8 cellular contexts compared by ENCODE assay signal in genomic region chr3:119323401-119324107, GRCh38. TPM values are rescaled to one million over a fixed set of nuclear protein-coding genes. Genes with fewer than 3 reads are reported as not detected.
A peak's percentile ranks its signal among the peaks of the same experiment; 100 is the strongest.
DNase-seq lines count a peak whose midpoint lies in the region; ATAC-seq, FAIRE-seq and TF ChIP-seq lines count a peak whose summit lies in the region.

No MANE protein-coding gene starts in this region.

- no peaks in the 10 kb centered on the region for H3K27me3 Mint-ChIP-seq in dendritic cell treated with granulocyte-macrophage colony-stimulating factor and Interleukin-4, amounts not matched to agents 40 ng/mL and 50 ng/mL, for 4 days
- H3K27me3 Mint-ChIP-seq in natural killer cell treated with Interleukin-12 subunit alpha and Interleukin-12 subunit beta and Interleukin-15 and Interleukin-18, amount 100 ng/mL, for 72 hours, result no peaks in the 10 kb centered on the region

- CTCF ChIA-PET in A549 (lab: Yijun Ruan, JAX), result interaction anchor here (0.7 to 1.7 kb wide), 4 partner anchors 10 to 28 kb away, joined by 3 to 6 read pairs (median 3); no protein-coding TSS in a partner anchor

- peak overlapping the region; percentile 68 for H3K4me3 ChIP-seq in A549

- H3K9me3 Mint-ChIP-seq in dendritic cell treated with granulocyte-macrophage colony-stimulating factor and Interleukin-4, amounts not matched to agents 40 ng/mL and 50 ng/mL, for 4 days, result peaks cover 8% of the 10 kb centered on the region
- H3K9me3 Mint-ChIP-seq in natural killer cell treated with Interleukin-12 subunit alpha and Interleukin-12 subunit beta and Interleukin-15 and Interleukin-18, amount 100 ng/mL, for 72 hours, result peaks cover 3% of the 10 kb centered on the region

- peak overlapping the region; percentile 79 for H3K4me2 ChIP-seq in A549

- H3K4me1 Mint-ChIP-seq in dendritic cell treated with granulocyte-macrophage colony-stimulating factor and Interleukin-4, amounts not matched to agents 40 ng/mL and 50 ng/mL, for 4 days (ENCODE audit: low read depth), result peaks cover 83% of the 10 kb centered on the region
- H3K4me1 Mint-ChIP-seq in natural killer cell treated with Interleukin-12 subunit alpha and Interleukin-12 subunit beta and Interleukin-15 and Interleukin-18, amount 100 ng/mL, for 72 hours (ENCODE audit: low read depth in 2 of 2), result peaks cover 53 to 58% of the 10 kb centered on the region in 2 donors

- intact Hi-C loops in dendritic cell treated with granulocyte-macrophage colony-stimulating factor and Interleukin-4, amounts not matched to agents 40 ng/mL and 50 ng/mL, for 4 days (cut with micrococcal nuclease), result loop anchor here (1.0 to 2.0 kb wide), 3 partner anchors 13 to 29 kb away; partner anchors contain the start of gene ARHGAP31

- peak overlapping the region; percentile 93 to 97 for H3K27ac ChIP-seq in A549

- no peak for TF ChIP-seq CTCF in A549 (IDR thresholded peaks at IDR 0.05)

- POLR2A ChIA-PET in A549 (lab: Yijun Ruan, JAX), result interaction anchor here (1.4 to 1.8 kb wide), 4 partner anchors 26 to 140 kb away, joined by 3 to 12 read pairs (median 6); partner anchors contain the start of genes ARHGAP31, B4GALT4 and TMEM39A

- 61% methylated on average over 18 of the region's 18 CpGs for WGBS in A549 (ENCODE audit: missing lambda C conversion rate)

- in situ Hi-C loops in SK-MEL-5 (cut with HindIII; ENCODE audit: low pct_unique_long_range_greater_than_20kb, low sequenced_read_pairs), result no loop called here

- peaks cover 9% of the 10 kb centered on the region; the same call in 2 of the 3 replicates for H3K4me1 ChIP-seq in A549

- peak overlapping the region; percentile 86 for H3K4me3 Mint-ChIP-seq in dendritic cell treated with granulocyte-macrophage colony-stimulating factor and Interleukin-4, amounts not matched to agents 40 ng/mL and 50 ng/mL, for 4 days
- peak overlapping the region; percentile 98 for H3K4me3 Mint-ChIP-seq in natural killer cell treated with Interleukin-12 subunit alpha and Interleukin-12 subunit beta and Interleukin-15 and Interleukin-18, amount 100 ng/mL, for 72 hours

- DNase-seq in A549 (ENCODE audit: low read depth in 1 of 2, low spot score in 1 of 2), result no peak
- DNase-seq in SK-MEL-5 (ENCODE audit: low read depth, low spot score), result peak; percentile 50
- no peak for DNase-seq in natural killer cell treated with Interleukin-12 subunit alpha and Interleukin-12 subunit beta and Interleukin-15 and Interleukin-18, amount 100 ng/mL, for 72 hours (ENCODE audit: low spot score)
- DNase-seq in DMS114 treated with DMSO at 0.1 percent for 48 hours (lab: John Stamatoyannopoulos, UW; ENCODE audit: unreplicated experiment), result no peak
- no peak for DNase-seq in NCI-H82 treated with DMSO at 0.1 percent for 48 hours (lab: John Stamatoyannopoulos, UW; ENCODE audit: unreplicated experiment)

- no peak for FAIRE-seq in A549 (lab: Jason Lieb, UNC)

- no peak for TF ChIP-seq EP300 in A549 (IDR thresholded peaks at IDR 0.05)

- peaks cover 74% of the 10 kb centered on the region for H3K36me3 Mint-ChIP-seq in dendritic cell treated with granulocyte-macrophage colony-stimulating factor and Interleukin-4, amounts not matched to agents 40 ng/mL and 50 ng/mL, for 4 days (ENCODE audit: low read depth)
- peaks cover 12% of the 10 kb centered on the region for H3K36me3 Mint-ChIP-seq in natural killer cell treated with Interleukin-12 subunit alpha and Interleukin-12 subunit beta and Interleukin-15 and Interleukin-18, amount 100 ng/mL, for 72 hours

- no peak for TF ChIP-seq POLR2A in A549 (IDR thresholded peaks at IDR 0.05; ENCODE audit: low read length)

- H3K9me3 ChIP-seq in A549, result no peaks in the 10 kb centered on the region

- H3K27ac Mint-ChIP-seq in dendritic cell treated with granulocyte-macrophage colony-stimulating factor and Interleukin-4, amounts not matched to agents 40 ng/mL and 50 ng/mL, for 4 days, result peak overlapping the region; percentile 97
- H3K27ac Mint-ChIP-seq in natural killer cell treated with Interleukin-12 subunit alpha and Interleukin-12 subunit beta and Interleukin-15 and Interleukin-18, amount 100 ng/mL, for 72 hours, result peak overlapping the region; percentile 98 to 99

- peak; percentile 1 to 12; a peak in 2 of 6 replicates for ATAC-seq in A549
- peak; percentile 40 for ATAC-seq in GM18907 (IDR thresholded peaks at IDR 0.05; ENCODE audit: unreplicated experiment)
- peak; percentile 27 for ATAC-seq in HG03135 (IDR thresholded peaks at IDR 0.05; ENCODE audit: unreplicated experiment)
- ATAC-seq in natural killer cell treated with Interleukin-12 subunit alpha and Interleukin-12 subunit beta and Interleukin-15 and Interleukin-18, amount 100 ng/mL, for 72 hours, result peak; percentile 29 to 54

- TF ChIP-seq RAD21 in A549 (conservative IDR thresholded peaks at IDR 0.05 in 1 of 2, IDR thresholded peaks at IDR 0.05 in 1 of 2), result no peak

TF ChIP-seq in A549, 52 proteins besides CTCF, POLR2A, EP300 and RAD21:
- TF ChIP-seq CEBPB (IDR thresholded peaks at IDR 0.05), result no peak
- TF ChIP-seq CBX8 (IDR thresholded peaks at IDR 0.05), result no peak
- no peak for TF ChIP-seq POLR2AphosphoS2 (conservative IDR thresholded peaks at IDR 0.05; ENCODE audit: low read length)
- TF ChIP-seq PBX3 (IDR thresholded peaks at IDR 0.05), result no peak
- TF ChIP-seq NR3C1 (IDR thresholded peaks at IDR 0.05), result no peak
- no peak for TF ChIP-seq RFX5 (IDR thresholded peaks at IDR 0.05)
- no peak for TF ChIP-seq SREBF2 (IDR thresholded peaks at IDR 0.05)
- TF ChIP-seq NPAS2 (CRISPR knock-in tag; IDR thresholded peaks at IDR 0.05; ENCODE audit: borderline replicate concordance), result no peak
- no peak for TF ChIP-seq MAX (IDR thresholded peaks at IDR 0.05)
- no peak for TF ChIP-seq MAZ (IDR thresholded peaks at IDR 0.05; ENCODE audit: borderline replicate concordance, low read depth, low read length)
- TF ChIP-seq RCOR1 (IDR thresholded peaks at IDR 0.05; ENCODE audit: low read depth, low read length), result no peak

RNA-seq across cellular contexts. Expression of gene ARHGAP31, which starts 29.4 kb away (rescaled TPM):
- 1.3 and 1.4 TPM in 2 replicates for polyA plus RNA-seq in A549 (2011; rRNA removed)
- 0.26 and 0.31 TPM in 2 replicates for polyA plus RNA-seq in A549 (2012; cell fraction: cytosol; rRNA removed)
- polyA plus RNA-seq in A549 (2012; cell fraction: nucleus; rRNA removed), result 0.16 and 0.21 TPM in 2 replicates
- polyA plus RNA-seq in A549 (2017; fragmentation: RNase III; extraction: RNeasy Plus Mini Kit Qiagen cat#74134 plus additional on column Dnase treatment), result 0.68 to 0.94 TPM (median 0.93 TPM) in 3 replicates
- polyA minus RNA-seq in A549 (2011; rRNA and poly(A)+ RNA removed), result 3.3 and 4.8 TPM in 2 replicates
- total RNA-seq in SK-MEL-5 (2014; rRNA removed; shearing (Covaris generic)), result 11.4 and 13.9 TPM in 2 replicates
- 10.9 and 17.9 TPM in 2 replicates for polyA plus RNA-seq in SK-MEL-5 (2015; cell fraction: cytosol; rRNA removed)
- 2.4 and 3.4 TPM in 2 replicates for polyA plus RNA-seq in SK-MEL-5 (2015; cell fraction: nucleus; rRNA removed)
- 10 to 100 TPM; 22.5 to 64.6 TPM for total RNA-seq in natural killer cell treated with Interleukin-12 subunit alpha and Interleukin-12 subunit beta and Interleukin-15 and Interleukin-18, amount 100 ng/mL, for 72 hours
